24 cellular contexts compared by ENCODE assay signal in the genomic region with DNA sequence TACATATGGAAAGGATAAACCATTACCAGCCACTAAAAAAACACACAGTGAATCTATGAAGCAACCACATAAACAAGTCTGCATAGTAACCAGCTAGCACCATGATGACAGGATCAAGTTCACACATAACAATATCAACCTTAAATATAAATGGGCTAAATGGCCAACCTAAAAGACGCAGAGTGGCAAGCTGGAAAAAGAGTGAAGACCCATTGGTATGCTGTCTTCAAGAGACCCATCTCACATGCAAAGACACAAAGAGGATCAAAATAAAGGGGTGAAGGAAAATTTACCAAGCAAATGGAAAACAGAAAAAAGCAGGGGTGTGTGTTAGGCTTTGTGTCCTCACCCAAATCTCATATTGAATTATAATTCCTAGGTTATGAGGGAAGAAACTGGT.
"Had no signal": no experiment of that assay in that cellular context is flagged by ENCODE, and none has a peak within 500 bp of the region (broad histone marks: within the 10 kb centered on the region; RNA-seq: fewer than 3 reads in every experiment).

No MANE protein-coding gene starts in this region.

- DNase-seq: stimulated activated CD4-positive, alpha-beta T cell treated with anti-CD3 and anti-CD28 coated beads, Interleukin-2, amount 100 ng/mL, for 48 hours; stimulated activated CD4-positive, alpha-beta T cell treated with anti-CD3 and anti-CD28 coated beads, Interleukin-4, amount 100 ng/mL, for 1 hour; stimulated activated CD4-positive, alpha-beta T cell treated with anti-CD3 and anti-CD28 coated beads, Interleukin-4, amount 100 ng/mL, for 24 hours; stimulated activated CD4-positive, alpha-beta T cell treated with anti-CD3 and anti-CD28 coated beads, Interleukin-4, amount 100 ng/mL, for 4 hours; stimulated activated CD8-positive, alpha-beta memory T cell treated with anti-CD3 and anti-CD28 coated beads, Interleukin-4, amount 100 ng/mL, for 48 hours; stimulated activated naive B cell treated with anti-CD40 and anti-IgM and Interleukin-4, amounts not matched to agents 10 μg/mL and 1 μg/mL and 100 μg/mL, for 72 hours; stimulated activated naive CD4-positive, alpha-beta T cell; stimulated activated naive CD4-positive, alpha-beta T cell treated with Interleukin-2 at 50 U/mL for 16 hours; stimulated activated naive CD8-positive, alpha-beta T cell treated with anti-CD3 and anti-CD28 coated beads, Interleukin-15, amount 100 ng/mL, for 72 hours; stimulated activated naive CD8-positive, alpha-beta T cell treated with anti-CD3 and anti-CD28 coated beads, Interleukin-15, Interleukin-2, amounts not matched to agents 100 U/mL and 50 U/mL, for 24 hours; stomach; substantia nigra; testis; thyroid gland; tibial artery; transverse colon; trophoblast cell; upper lobe of left lung; upper lobe of right lung; uterus had no signal

- H3K4me3 ChIP-seq: stomach, suprapubic skin, testis, thoracic aorta, thyroid gland, tibial artery, tibial nerve, transverse colon, upper lobe of left lung, upper lobe of right lung, uterus, vagina had no signal

- H3K4me1 ChIP-seq: stomach, suprapubic skin, testis, thyroid gland, tibial artery, tibial nerve, transverse colon, upper lobe of left lung, upper lobe of right lung, uterus, vagina had no signal

- H3K27ac ChIP-seq: stomach, suprapubic skin, testis, thoracic aorta, thyroid gland, tibial artery, tibial nerve, transverse colon, upper lobe of left lung, upper lobe of right lung, uterus, vagina had no signal

- H3K9me3 ChIP-seq: testis, thoracic aorta, thyroid gland, tibial artery, upper lobe of right lung, uterus had no signal

- H3K27me3 ChIP-seq: stomach, suprapubic skin, testis, thyroid gland, tibial artery, tibial nerve, transverse colon, upper lobe of left lung, upper lobe of right lung, uterus, vagina had no signal

- H3K36me3 ChIP-seq: stomach, suprapubic skin, thoracic aorta, thyroid gland, tibial artery, tibial nerve, upper lobe of left lung, upper lobe of right lung, uterus, vagina had no signal
